ENCODE assay signal across 12 cellular contexts in genomic region chr11:78031629-78032028, GRCh38. TPM values are rescaled to one million over a fixed set of nuclear protein-coding genes. Genes with fewer than 3 reads are reported as not detected.
DNase-seq lines count a peak whose midpoint lies in the region; ATAC-seq and TF ChIP-seq lines count a peak whose summit lies in the region.
"Had no signal": no experiment of that assay in that cellular context is flagged by ENCODE, and none has a peak within 500 bp of the region (broad histone marks: within the 10 kb centered on the region; RNA-seq: fewer than 3 reads in every experiment).

No MANE protein-coding gene starts in this region.

- H3K4me1 ChIP-seq in mucosa of descending colon (ENCODE audit: low read depth): no peaks in the 10 kb centered on the region

- peak; percentile 85 for ATAC-seq in GM19452 (IDR thresholded peaks at IDR 0.05; ENCODE audit: unreplicated experiment)
- ATAC-seq in HG03139 (IDR thresholded peaks at IDR 0.05; ENCODE audit: unreplicated experiment): peak; percentile 70
- ATAC-seq in stimulated activated effector memory CD8-positive, alpha-beta T cell treated with anti-CD3 and anti-CD28 coated beads, Interleukin-12 subunit alpha, Interleukin-12 subunit beta, amount 100 ng/mL, for 72 hours: no peak
- ATAC-seq in mucosa of descending colon: no peak

- H3K4me1 Mint-ChIP-seq in stimulated activated effector memory CD8-positive, alpha-beta T cell treated with anti-CD3 and anti-CD28 coated beads, Interleukin-12 subunit alpha, Interleukin-12 subunit beta, amount 100 ng/mL, for 72 hours: peaks cover 7% of the 10 kb centered on the region

- no peaks in the 10 kb centered on the region for H3K36me3 ChIP-seq in mucosa of descending colon (ENCODE audit: low read depth)
- H3K36me3 ChIP-seq: sigmoid colon had no signal

- H3K9me3 Mint-ChIP-seq in stimulated activated effector memory CD8-positive, alpha-beta T cell treated with anti-CD3 and anti-CD28 coated beads, Interleukin-12 subunit alpha, Interleukin-12 subunit beta, amount 100 ng/mL, for 72 hours: no peaks in the 10 kb centered on the region

- no peak overlapping the region for H3K27ac Mint-ChIP-seq in stimulated activated effector memory CD8-positive, alpha-beta T cell treated with anti-CD3 and anti-CD28 coated beads, Interleukin-12 subunit alpha, Interleukin-12 subunit beta, amount 100 ng/mL, for 72 hours

- H3K4me3 Mint-ChIP-seq in stimulated activated effector memory CD8-positive, alpha-beta T cell treated with anti-CD3 and anti-CD28 coated beads, Interleukin-12 subunit alpha, Interleukin-12 subunit beta, amount 100 ng/mL, for 72 hours: no peak overlapping the region

- TF ChIP-seq CTCF in GM10248 (IDR thresholded peaks at IDR 0.05; ENCODE audit: control extremely low read depth, extremely low read depth, low read depth, missing control alignments) (no peak), mucosa of descending colon (IDR thresholded peaks at IDR 0.05) (no peak)

- POLR2A ChIA-PET in GM10248 (lab: Yijun Ruan, JAX): interaction anchor here (2.0 kb wide), 1 partner anchor 37 kb away, joined by 6 read pairs; no protein-coding TSS in a partner anchor

- in situ Hi-C loops in SK-MEL-5 (cut with HindIII; ENCODE audit: low pct_unique_long_range_greater_than_20kb, low sequenced_read_pairs): no loop called here

- peak; percentile 41 for DNase-seq in GM10248 (ENCODE audit: extremely low spot score)
- peak; percentile 28 for DNase-seq in SK-MEL-5 (ENCODE audit: low read depth, low spot score)
- DNase-seq in stimulated activated effector memory CD8-positive, alpha-beta T cell treated with anti-CD3 and anti-CD28 coated beads, Interleukin-12 subunit alpha, Interleukin-12 subunit beta, amount 100 ng/mL, for 72 hours (ENCODE audit: low spot score in 2 of 2): no peak
- DNase-seq in stimulated activated CD4-positive, alpha-beta T cell treated with anti-CD3 and anti-CD28 coated beads, Interleukin-12 subunit alpha, Interleukin-12 subunit beta, amount 100 ng/mL, for 4 hours: no peak
- no peak for DNase-seq in superior temporal gyrus (ENCODE audit: extremely low spot score)
- DNase-seq in mucosa of descending colon: no peak
- DNase-seq: activated naive CD4-positive, alpha-beta T cell treated with Interleukin-2 at 50 U/mL for 16 hours; NK-92 treated with Interleukin-12 subunit alpha and Interleukin-12 subunit beta, amount 100 ng/mL, for 24 hours; sigmoid colon had no signal

- no peaks in the 10 kb centered on the region for H3K9me3 ChIP-seq in mucosa of descending colon
- H3K9me3 ChIP-seq: sigmoid colon had no signal

- no peak overlapping the region for H3K4me3 ChIP-seq in mucosa of descending colon
- H3K4me3 ChIP-seq: sigmoid colon had no signal

- intact Hi-C loops in mucosa of descending colon (cut with DNase I, micrococcal nuclease): no loop called here

- no peaks in the 10 kb centered on the region for H3K36me3 Mint-ChIP-seq in stimulated activated effector memory CD8-positive, alpha-beta T cell treated with anti-CD3 and anti-CD28 coated beads, Interleukin-12 subunit alpha, Interleukin-12 subunit beta, amount 100 ng/mL, for 72 hours

- CTCF ChIA-PET in GM10248 (lab: Yijun Ruan, JAX): interaction anchor here (1.0 to 8.2 kb wide), 3 partner anchors 11 to 32 kb away, joined by 3 to 89 read pairs (median 3); no protein-coding TSS in a partner anchor

RNA-seq across cellular contexts. Expression of gene KCTD14, which starts 8.6 kb away (rescaled TPM):
- 0.80 TPM in 1 of 2 replicates, not detected in the other for total RNA-seq in SK-MEL-5 (2014; rRNA removed; shearing (Covaris generic))
- polyA plus RNA-seq in SK-MEL-5 (2015; cell fraction: cytosol; rRNA removed): 0.25 TPM in 1 of 2 replicates, not detected in the other
- polyA plus RNA-seq in SK-MEL-5 (2015; cell fraction: nucleus; rRNA removed): not detected in 2 replicates
- 10 to 100 TPM in 1 of 3 donors, 1 to 10 TPM in 2; 4.3 to 13.2 (median 9.9) TPM for total RNA-seq in mucosa of descending colon

RNA-seq across cellular contexts. Expression of gene THRSP, which starts 32.0 kb away (rescaled TPM):
- not detected in 2 replicates for total RNA-seq in SK-MEL-5 (2014; rRNA removed; shearing (Covaris generic))
- polyA plus RNA-seq in SK-MEL-5 (2015; cell fraction: cytosol; rRNA removed): not detected in 2 replicates
- polyA plus RNA-seq in SK-MEL-5 (2015; cell fraction: nucleus; rRNA removed): not detected in 2 replicates
- under 1 TPM in 2 of 3 donors, not detected in 1; 0.41 to 0.51 TPM for total RNA-seq in mucosa of descending colon
- polyA plus RNA-seq: BJ had no signal

RNA-seq across cellular contexts. Expression of gene INTS4, which starts 37.2 kb away (rescaled TPM):
- total RNA-seq in SK-MEL-5 (2014; rRNA removed; shearing (Covaris generic)): 28.7 and 30.3 TPM in 2 replicates
- polyA plus RNA-seq in SK-MEL-5 (2015; cell fraction: cytosol; rRNA removed): 16.9 and 18.6 TPM in 2 replicates
- 82.7 and 93.3 TPM in 2 replicates for polyA plus RNA-seq in SK-MEL-5 (2015; cell fraction: nucleus; rRNA removed)
- 10 to 100 TPM; 22.8 to 31.7 (median 28.3) TPM for total RNA-seq in mucosa of descending colon

RNA-seq across cellular contexts. Expression of gene NDUFC2, which starts 48.0 kb away (rescaled TPM):
- 182 and 191 TPM in 2 replicates for total RNA-seq in SK-MEL-5 (2014; rRNA removed; shearing (Covaris generic))
- 165 and 327 TPM in 2 replicates for polyA plus RNA-seq in SK-MEL-5 (2015; cell fraction: cytosol; rRNA removed)
- 12.9 and 18.7 TPM in 2 replicates for polyA plus RNA-seq in SK-MEL-5 (2015; cell fraction: nucleus; rRNA removed)
- 100 to 1,000 TPM; 168 to 208 (median 183) TPM for total RNA-seq in mucosa of descending colon

Comparison
In these comparisons a context has a peak if more than half of its experiments do, and no peak if none do; other contexts are left out.
1. DNase-seq: peak in GM10248 (single experiment) and SK-MEL-5 (single experiment); none in stimulated activated effector memory CD8-positive, alpha-beta T cell treated with anti-CD3 and anti-CD28 coated beads, Interleukin-12 subunit alpha, Interleukin-12 subunit beta, amount 100 ng/mL, for 72 hours (0 of 2), stimulated activated CD4-positive, alpha-beta T cell treated with anti-CD3 and anti-CD28 coated beads, Interleukin-12 subunit alpha, Interleukin-12 subunit beta, amount 100 ng/mL, for 4 hours (single experiment), superior temporal gyrus (single experiment) and mucosa of descending colon (0 of 3).
2. ATAC-seq: peak in GM19452 (single experiment) and HG03139 (single experiment); none in stimulated activated effector memory CD8-positive, alpha-beta T cell treated with anti-CD3 and anti-CD28 coated beads, Interleukin-12 subunit alpha, Interleukin-12 subunit beta, amount 100 ng/mL, for 72 hours (single experiment) and mucosa of descending colon (single experiment).